In the genomic region with DNA sequence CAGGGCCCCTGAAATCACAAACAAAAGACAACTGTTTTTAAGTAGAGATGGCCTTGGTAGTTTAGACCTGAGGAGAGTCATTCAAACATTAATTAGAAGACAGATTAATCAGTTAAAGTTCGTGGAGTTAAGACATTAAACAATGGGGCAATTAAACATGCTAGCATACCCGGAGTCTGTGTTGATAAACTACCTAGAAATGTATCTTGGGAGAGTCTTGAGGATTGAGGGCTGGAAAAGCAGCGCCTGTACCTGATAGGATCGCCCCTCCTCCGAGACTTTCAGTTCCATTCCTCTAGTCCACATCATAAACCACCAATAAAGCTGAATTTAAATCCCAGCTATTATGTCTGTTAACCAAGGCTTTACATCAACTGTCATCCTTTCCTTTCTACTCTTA, we compare ENCODE assay signal across 1 cellular context.
TF ChIP-seq lines count a peak whose summit lies in the region.

No MANE protein-coding gene starts in this region.

TF ChIP-seq in GM23338, 12 proteins besides CTCF, POLR2A, EP300 and RAD21 (continued from another document):
- TF ChIP-seq, protein P1, sequence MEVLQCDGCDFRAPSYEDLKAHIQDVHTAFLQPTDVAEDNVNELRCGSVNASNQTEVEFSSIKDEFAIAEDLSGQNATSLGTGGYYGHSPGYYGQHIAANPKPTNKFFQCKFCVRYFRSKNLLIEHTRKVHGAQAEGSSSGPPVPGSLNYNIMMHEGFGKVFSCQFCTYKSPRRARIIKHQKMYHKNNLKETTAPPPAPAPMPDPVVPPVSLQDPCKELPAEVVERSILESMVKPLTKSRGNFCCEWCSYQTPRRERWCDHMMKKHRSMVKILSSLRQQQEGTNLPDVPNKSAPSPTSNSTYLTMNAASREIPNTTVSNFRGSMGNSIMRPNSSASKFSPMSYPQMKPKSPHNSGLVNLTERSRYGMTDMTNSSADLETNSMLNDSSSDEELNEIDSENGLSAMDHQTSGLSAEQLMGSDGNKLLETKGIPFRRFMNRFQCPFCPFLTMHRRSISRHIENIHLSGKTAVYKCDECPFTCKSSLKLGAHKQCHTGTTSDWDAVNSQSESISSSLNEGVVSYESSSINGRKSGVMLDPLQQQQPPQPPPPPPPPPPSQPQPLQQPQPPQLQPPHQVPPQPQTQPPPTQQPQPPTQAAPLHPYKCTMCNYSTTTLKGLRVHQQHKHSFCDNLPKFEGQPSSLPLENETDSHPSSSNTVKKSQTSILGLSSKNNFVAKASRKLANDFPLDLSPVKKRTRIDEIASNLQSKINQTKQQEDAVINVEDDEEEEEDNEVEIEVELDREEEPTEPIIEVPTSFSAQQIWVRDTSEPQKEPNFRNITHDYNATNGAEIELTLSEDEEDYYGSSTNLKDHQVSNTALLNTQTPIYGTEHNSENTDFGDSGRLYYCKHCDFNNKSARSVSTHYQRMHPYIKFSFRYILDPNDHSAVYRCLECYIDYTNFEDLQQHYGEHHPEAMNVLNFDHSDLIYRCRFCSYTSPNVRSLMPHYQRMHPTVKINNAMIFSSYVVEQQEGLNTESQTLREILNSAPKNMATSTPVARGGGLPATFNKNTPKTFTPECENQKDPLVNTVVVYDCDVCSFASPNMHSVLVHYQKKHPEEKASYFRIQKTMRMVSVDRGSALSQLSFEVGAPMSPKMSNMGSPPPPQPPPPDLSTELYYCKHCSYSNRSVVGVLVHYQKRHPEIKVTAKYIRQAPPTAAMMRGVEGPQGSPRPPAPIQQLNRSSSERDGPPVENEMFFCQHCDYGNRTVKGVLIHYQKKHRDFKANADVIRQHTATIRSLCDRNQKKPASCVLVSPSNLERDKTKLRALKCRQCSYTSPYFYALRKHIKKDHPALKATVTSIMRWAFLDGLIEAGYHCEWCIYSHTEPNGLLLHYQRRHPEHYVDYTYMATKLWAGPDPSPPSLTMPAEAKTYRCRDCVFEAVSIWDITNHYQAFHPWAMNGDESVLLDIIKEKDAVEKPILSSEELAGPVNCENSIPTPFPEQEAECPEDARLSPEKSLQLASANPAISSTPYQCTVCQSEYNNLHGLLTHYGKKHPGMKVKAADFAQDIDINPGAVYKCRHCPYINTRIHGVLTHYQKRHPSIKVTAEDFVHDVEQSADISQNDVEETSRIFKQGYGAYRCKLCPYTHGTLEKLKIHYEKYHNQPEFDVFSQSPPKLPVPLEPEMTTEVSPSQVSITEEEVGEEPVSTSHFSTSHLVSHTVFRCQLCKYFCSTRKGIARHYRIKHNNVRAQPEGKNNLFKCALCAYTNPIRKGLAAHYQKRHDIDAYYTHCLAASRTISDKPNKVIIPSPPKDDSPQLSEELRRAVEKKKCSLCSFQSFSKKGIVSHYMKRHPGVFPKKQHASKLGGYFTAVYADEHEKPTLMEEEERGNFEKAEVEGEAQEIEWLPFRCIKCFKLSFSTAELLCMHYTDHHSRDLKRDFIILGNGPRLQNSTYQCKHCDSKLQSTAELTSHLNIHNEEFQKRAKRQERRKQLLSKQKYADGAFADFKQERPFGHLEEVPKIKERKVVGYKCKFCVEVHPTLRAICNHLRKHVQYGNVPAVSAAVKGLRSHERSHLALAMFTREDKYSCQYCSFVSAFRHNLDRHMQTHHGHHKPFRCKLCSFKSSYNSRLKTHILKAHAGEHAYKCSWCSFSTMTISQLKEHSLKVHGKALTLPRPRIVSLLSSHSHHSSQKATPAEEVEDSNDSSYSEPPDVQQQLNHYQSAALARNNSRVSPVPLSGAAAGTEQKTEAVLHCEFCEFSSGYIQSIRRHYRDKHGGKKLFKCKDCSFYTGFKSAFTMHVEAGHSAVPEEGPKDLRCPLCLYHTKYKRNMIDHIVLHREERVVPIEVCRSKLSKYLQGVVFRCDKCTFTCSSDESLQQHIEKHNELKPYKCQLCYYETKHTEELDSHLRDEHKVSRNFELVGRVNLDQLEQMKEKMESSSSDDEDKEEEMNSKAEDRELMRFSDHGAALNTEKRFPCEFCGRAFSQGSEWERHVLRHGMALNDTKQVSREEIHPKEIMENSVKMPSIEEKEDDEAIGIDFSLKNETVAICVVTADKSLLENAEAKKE (CRISPR knock-in tag; IDR thresholded peaks at IDR 0.05) = no peak
- TF ChIP-seq, protein P2, sequence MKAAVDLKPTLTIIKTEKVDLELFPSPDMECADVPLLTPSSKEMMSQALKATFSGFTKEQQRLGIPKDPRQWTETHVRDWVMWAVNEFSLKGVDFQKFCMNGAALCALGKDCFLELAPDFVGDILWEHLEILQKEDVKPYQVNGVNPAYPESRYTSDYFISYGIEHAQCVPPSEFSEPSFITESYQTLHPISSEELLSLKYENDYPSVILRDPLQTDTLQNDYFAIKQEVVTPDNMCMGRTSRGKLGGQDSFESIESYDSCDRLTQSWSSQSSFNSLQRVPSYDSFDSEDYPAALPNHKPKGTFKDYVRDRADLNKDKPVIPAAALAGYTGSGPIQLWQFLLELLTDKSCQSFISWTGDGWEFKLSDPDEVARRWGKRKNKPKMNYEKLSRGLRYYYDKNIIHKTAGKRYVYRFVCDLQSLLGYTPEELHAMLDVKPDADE (IDR thresholded peaks at IDR 0.05) = no peak
- TF ChIP-seq ZNF114 (CRISPR knock-in tag; IDR thresholded peaks at IDR 0.05) (no peak), POLR2AphosphoS5 (IDR thresholded peaks at IDR 0.05; ENCODE audit: low read depth) (no peak), STAT1 (IDR thresholded peaks at IDR 0.05; ENCODE audit: unreplicated experiment) (no peak), EZH2 (IDR thresholded peaks at IDR 0.05; ENCODE audit: low read depth, unreplicated experiment) (no peak)
